In the genomic region with DNA sequence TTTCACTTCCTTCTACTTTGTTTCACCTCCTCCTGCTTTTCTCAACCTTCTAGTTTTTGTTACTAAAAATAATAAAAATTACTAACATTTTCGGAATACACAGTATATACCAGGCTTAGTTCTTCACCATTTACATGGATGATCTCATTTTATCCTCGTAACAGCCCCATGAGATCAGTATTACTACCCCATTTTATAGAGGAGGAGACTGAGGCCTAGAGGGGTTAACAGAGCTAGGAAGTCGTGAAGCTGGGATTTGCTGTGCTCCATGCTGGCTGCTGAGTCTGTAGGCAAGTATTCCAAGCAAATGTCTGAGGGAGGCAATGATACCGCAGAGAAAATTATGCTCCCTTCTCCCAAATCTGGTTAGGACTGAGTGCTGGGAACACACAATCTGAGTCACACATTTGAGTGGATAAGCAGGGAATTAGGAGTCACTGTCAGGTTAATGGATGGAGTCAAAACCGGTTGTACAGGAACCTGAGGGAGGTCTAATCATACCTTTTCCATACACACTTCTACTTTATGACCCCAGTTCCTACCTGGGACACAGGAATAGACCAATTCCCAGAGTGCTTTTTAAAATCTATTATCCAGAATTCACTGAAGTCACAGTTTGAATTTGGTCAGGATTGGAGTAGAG, we compare ENCODE assay signal across 22 cellular contexts. TPM values are rescaled to one million over a fixed set of nuclear protein-coding genes. Genes with fewer than 3 reads are reported as not detected.
DNase-seq lines count a peak whose midpoint lies in the region; ATAC-seq, FAIRE-seq and TF ChIP-seq lines count a peak whose summit lies in the region.
"Had no signal": no experiment of that assay in that cellular context is flagged by ENCODE, and none has a peak within 500 bp of the region (broad histone marks: within the 10 kb centered on the region; RNA-seq: fewer than 3 reads in every experiment).

No MANE protein-coding gene starts in this region.

- H3K4me3 Mint-ChIP-seq in dendritic cell treated with granulocyte-macrophage colony-stimulating factor and Interleukin-4, amounts not matched to agents 40 ng/mL and 50 ng/mL, for 4 days: peak overlapping the region; percentile 73
- H3K4me3 Mint-ChIP-seq in endodermal cell: no peak overlapping the region
- H3K4me3 Mint-ChIP-seq: activated naive CD4-positive, alpha-beta T cell treated with anti-CD3 and anti-CD28 coated beads for 36 hours; activated T-cell treated with anti-CD3 and anti-CD28 coated beads, Interleukin-2, amount 50 U/mL, for 24 hours; stimulated activated naive CD8-positive, alpha-beta T cell treated with anti-CD3 and anti-CD28 coated beads, Interleukin-15, amount 100 ng/mL, for 72 hours had no signal

- H3K36me3 ChIP-seq in HepG2 (replicated peaks in 1 of 2; ENCODE audit: control insufficient read depth in 1 of 2, insufficient read depth in 2 of 2, low read length in 2 of 2) (peaks cover 16 to 60% of the 10 kb centered on the region in 2 experiments; a peak in 4 of 5 replicates), right lobe of liver (peaks cover 0 to 69% (median 10%) of the 10 kb centered on the region in 4 donors), mucosa of descending colon (ENCODE audit: low read depth) (no peaks in the 10 kb centered on the region), thyroid gland (peaks cover 53 to 61% of the 10 kb centered on the region in 2 donors), endodermal cell (ENCODE audit: control insufficient read depth, insufficient read depth, low read length) (peaks cover 88% of the 10 kb centered on the region)

- intact Hi-C loops in HepG2 (cut with micrococcal nuclease; ENCODE audit: unreplicated experiment) (loop anchor here (10.0 kb wide), 1 partner anchor 61 kb away; a partner anchor contains a TSS), right lobe of liver (cut with DNase I) (no loop called here), mucosa of descending colon (cut with DNase I, micrococcal nuclease) (no loop called here), thyroid gland (cut with DNase I) (no loop called here), right cardiac atrium (cut with DNase I) (no loop called here)
- intact Hi-C loops in dendritic cell treated with granulocyte-macrophage colony-stimulating factor and Interleukin-4, amounts not matched to agents 40 ng/mL and 50 ng/mL, for 4 days (cut with micrococcal nuclease): loop anchor here (10.0 kb wide), 1 partner anchor 49 kb away; a partner anchor contains a TSS

- TF ChIP-seq EP300 in HepG2 (IDR thresholded peaks at IDR 0.05; ENCODE audit: low read depth in 2 of 2, low read length in 2 of 2): no peak
- TF ChIP-seq EP300 in HepG2 (CRISPR knock-in tag; IDR thresholded peaks at IDR 0.05; ENCODE audit: borderline replicate concordance): no peak

- H3K27me3 ChIP-seq in HepG2 (ENCODE audit: control insufficient read depth in 1 of 2, insufficient read depth in 2 of 2, low read length in 2 of 2): no peaks in the 10 kb centered on the region
- no peaks in the 10 kb centered on the region for H3K27me3 ChIP-seq in right lobe of liver
- H3K27me3 ChIP-seq in thyroid gland: no peaks in the 10 kb centered on the region
- no peaks in the 10 kb centered on the region for H3K27me3 ChIP-seq in right cardiac atrium (ENCODE audit: control insufficient read depth, insufficient read depth)
- H3K27me3 ChIP-seq in endodermal cell (ENCODE audit: control insufficient read depth, insufficient read depth, low read length, poor library complexity, severe bottlenecking): no peaks in the 10 kb centered on the region
- H3K27me3 ChIP-seq: BLaER1, heart right ventricle, upper lobe of left lung had no signal

- H4K20me1 ChIP-seq in HepG2 (ENCODE audit: insufficient read depth, low read length): no peaks in the 10 kb centered on the region
- H4K20me1 ChIP-seq: BLaER1 had no signal

- H3K4me1 ChIP-seq in HepG2 (ENCODE audit: insufficient read depth, low read length): peaks cover 18% of the 10 kb centered on the region
- peaks cover 0 to 7% (median 0%) of the 10 kb centered on the region in 4 donors for H3K4me1 ChIP-seq in right lobe of liver
- H3K4me1 ChIP-seq in mucosa of descending colon (ENCODE audit: low read depth): peaks cover 21% of the 10 kb centered on the region
- no peaks in the 10 kb centered on the region for H3K4me1 ChIP-seq in thyroid gland
- H3K4me1 ChIP-seq in right cardiac atrium (ENCODE audit: control insufficient read depth, insufficient read depth, low read length): no peaks in the 10 kb centered on the region
- no peaks in the 10 kb centered on the region for H3K4me1 ChIP-seq in endodermal cell (ENCODE audit: control insufficient read depth, insufficient read depth, low read length)
- H3K4me1 ChIP-seq: BLaER1 had no signal

- peak overlapping the region; percentile 84 for H3K27ac Mint-ChIP-seq in dendritic cell treated with granulocyte-macrophage colony-stimulating factor and Interleukin-4, amounts not matched to agents 40 ng/mL and 50 ng/mL, for 4 days
- H3K27ac Mint-ChIP-seq in endodermal cell: no peak overlapping the region
- H3K27ac Mint-ChIP-seq: activated naive CD4-positive, alpha-beta T cell treated with anti-CD3 and anti-CD28 coated beads for 36 hours; activated T-cell treated with anti-CD3 and anti-CD28 coated beads, Interleukin-2, amount 50 U/mL, for 24 hours; stimulated activated naive CD8-positive, alpha-beta T cell treated with anti-CD3 and anti-CD28 coated beads, Interleukin-15, amount 100 ng/mL, for 72 hours had no signal

- H3K79me2 ChIP-seq in HepG2 (ENCODE audit: insufficient read depth, low read length): no peaks in the 10 kb centered on the region

- TF ChIP-seq CTCF in HepG2 (CRISPR knock-in tag; IDR thresholded peaks at IDR 0.05) (no peak), right lobe of liver (IDR thresholded peaks at IDR 0.05) (no peak), mucosa of descending colon (IDR thresholded peaks at IDR 0.05) (no peak), thyroid gland (IDR thresholded peaks at IDR 0.05) (no peak), GM10248 (IDR thresholded peaks at IDR 0.05; ENCODE audit: control extremely low read depth, extremely low read depth, low read depth, missing control alignments) (no peak), endodermal cell (conservative IDR thresholded peaks at IDR 0.05) (no peak)

- no peak overlapping the region for H3K27ac ChIP-seq in HepG2 (ENCODE audit: extremely low read length, insufficient read depth, low read length)
- H3K27ac ChIP-seq in right lobe of liver: no peak overlapping the region
- H3K27ac ChIP-seq in thyroid gland: no peak overlapping the region
- H3K27ac ChIP-seq in right cardiac atrium (ENCODE audit: low read length): no peak overlapping the region
- H3K27ac ChIP-seq in endodermal cell (ENCODE audit: low read depth, low read length): no peak overlapping the region
- H3K27ac ChIP-seq: BLaER1, heart right ventricle had no signal

- no peak for TF ChIP-seq RAD21 in HepG2 (CRISPR knock-in tag; IDR thresholded peaks at IDR 0.05)

- POLR2A ChIA-PET in HepG2 (lab: Yijun Ruan, JAX) (no interaction called here), GM10248 (lab: Yijun Ruan, JAX) (no interaction called here)

- no TSS peak for BruUV-seq in HepG2 (replicated peaks; lab: Mats Ljungman, UMichigan)

- H3K9me3 ChIP-seq in HepG2 (ENCODE audit: low read length) (no peaks in the 10 kb centered on the region), right lobe of liver (no peaks in the 10 kb centered on the region), mucosa of descending colon (no peaks in the 10 kb centered on the region), thyroid gland (no peaks in the 10 kb centered on the region), right cardiac atrium (ENCODE audit: control insufficient read depth, low read length) (no peaks in the 10 kb centered on the region), endodermal cell (ENCODE audit: control insufficient read depth, low read length) (no peaks in the 10 kb centered on the region)
- H3K9me3 ChIP-seq: BLaER1, heart right ventricle, upper lobe of left lung had no signal

- ATAC-seq in HepG2 (no peak), right lobe of liver (no peak), mucosa of descending colon (peak; percentile 71), right cardiac atrium (no peak)
- ATAC-seq: stimulated activated naive CD8-positive, alpha-beta T cell treated with anti-CD3 and anti-CD28 coated beads, Interleukin-15, amount 100 ng/mL, for 72 hours had no signal

- H3K4me1 Mint-ChIP-seq in dendritic cell treated with granulocyte-macrophage colony-stimulating factor and Interleukin-4, amounts not matched to agents 40 ng/mL and 50 ng/mL, for 4 days (ENCODE audit: low read depth): peaks cover 46% of the 10 kb centered on the region
- H3K4me1 Mint-ChIP-seq in endodermal cell: no peaks in the 10 kb centered on the region
- H3K4me1 Mint-ChIP-seq: stimulated activated naive CD8-positive, alpha-beta T cell treated with anti-CD3 and anti-CD28 coated beads, Interleukin-15, amount 100 ng/mL, for 72 hours had no signal

- H3K4me2 ChIP-seq in HepG2 (ENCODE audit: low read depth, low read length): no peak overlapping the region
- H3K4me2 ChIP-seq: BLaER1 had no signal

- no peak for TF ChIP-seq POLR2A in HepG2 (IDR thresholded peaks at IDR 0.05; ENCODE audit: insufficient read depth in 1 of 2, low read depth in 2 of 2, low read length in 2 of 2)
- TF ChIP-seq POLR2A in right lobe of liver (IDR thresholded peaks at IDR 0.05): no peak
- no peak for TF ChIP-seq POLR2A in thyroid gland (IDR thresholded peaks at IDR 0.05)

- in situ Hi-C loops in HepG2 (cut with HindIII; ENCODE audit: extremely low pct_ligation_motif_present, low pct_unique_long_range_greater_than_20kb): no loop called here

- FAIRE-seq in HepG2 (lab: Jason Lieb, UNC): no peak

- CTCF ChIA-PET in HepG2 (lab: Yijun Ruan, JAX; ENCODE audit: low intra/inter-chr PET ratio, low total read pairs): no interaction called here
- CTCF ChIA-PET in GM10248 (lab: Yijun Ruan, JAX): no interaction called here

- WGBS in HepG2 (ENCODE audit: low lambda C conversion rate): 89% methylated on average over 5 of the region's 5 CpGs
- WGBS in right lobe of liver (ENCODE audit: insufficient coverage, low coverage, low lambda C conversion rate, missing lambda C conversion rate): 87% methylated on average over 5 of the region's 5 CpGs
- WGBS in thyroid gland, 2 donors: 88 to 90% methylated on average over 5 of the region's 5 CpGs
- WGBS in right cardiac atrium: 89% methylated on average over 5 of the region's 5 CpGs
- 85 to 91% methylated on average over 2 to 5 of the region's 5 CpGs for WGBS in endodermal cell (ENCODE audit: insufficient coverage in 1 of 2, insufficient read length in 1 of 2), 2 experiments

- H3K27me3 Mint-ChIP-seq in dendritic cell treated with granulocyte-macrophage colony-stimulating factor and Interleukin-4, amounts not matched to agents 40 ng/mL and 50 ng/mL, for 4 days: no peaks in the 10 kb centered on the region
- H3K27me3 Mint-ChIP-seq in endodermal cell (ENCODE audit: insufficient read depth): no peaks in the 10 kb centered on the region
- H3K27me3 Mint-ChIP-seq: activated T-cell treated with anti-CD3 and anti-CD28 coated beads, Interleukin-2, amount 50 U/mL, for 24 hours; stimulated activated naive CD8-positive, alpha-beta T cell treated with anti-CD3 and anti-CD28 coated beads, Interleukin-15, amount 100 ng/mL, for 72 hours had no signal

- no peaks in the 10 kb centered on the region for H3K9me3 Mint-ChIP-seq in dendritic cell treated with granulocyte-macrophage colony-stimulating factor and Interleukin-4, amounts not matched to agents 40 ng/mL and 50 ng/mL, for 4 days
- no peaks in the 10 kb centered on the region for H3K9me3 Mint-ChIP-seq in endodermal cell
- H3K9me3 Mint-ChIP-seq: activated naive CD4-positive, alpha-beta T cell treated with anti-CD3 and anti-CD28 coated beads for 36 hours; activated T-cell treated with anti-CD3 and anti-CD28 coated beads, Interleukin-2, amount 50 U/mL, for 24 hours; stimulated activated naive CD8-positive, alpha-beta T cell treated with anti-CD3 and anti-CD28 coated beads, Interleukin-15, amount 100 ng/mL, for 72 hours had no signal

- no peak for DNase-seq in HepG2 (ENCODE audit: low spot score)
- DNase-seq in right lobe of liver: no peak
- DNase-seq in mucosa of descending colon: peak in 1 of 3 donors; percentile 46
- no peak for DNase-seq in thyroid gland
- DNase-seq in GM10248 (ENCODE audit: extremely low spot score): no peak
- DNase-seq in right cardiac atrium: no peak
- DNase-seq in endodermal cell: no peak
- DNase-seq: ACHN; activated CD4-positive, CD25-positive, alpha-beta regulatory T cell treated with anti-CD3 and anti-CD28 coated beads, Interleukin-2, amount 50 U/mL, for 72 hours; activated naive CD4-positive, alpha-beta T cell treated with anti-CD3 and anti-CD28 coated beads for 36 hours; activated T-cell treated with anti-CD3 and anti-CD28 coated beads, Interleukin-2, amount 50 U/mL, for 24 hours; amniotic stem cell; GOT3; heart right ventricle; left ventricle myocardium superior; NCI-H2081 treated with DMSO at 0.1 percent for 48 hours; NCI-H446 treated with DMSO at 0.1 percent for 48 hours; stimulated activated CD4-positive, alpha-beta T cell treated with anti-CD3 and anti-CD28 coated beads, Interleukin-12 subunit alpha, Interleukin-12 subunit beta, amount 100 ng/mL, for 4 hours; stimulated activated naive CD8-positive, alpha-beta T cell treated with anti-CD3 and anti-CD28 coated beads, Interleukin-15, amount 100 ng/mL, for 72 hours had no signal

- no peak overlapping the region for H3K4me3 ChIP-seq in HepG2 (replicated peaks in 1 of 3; ENCODE audit: insufficient read depth in 1 of 3, low read depth in 2 of 3, low read length in 3 of 3)
- H3K4me3 ChIP-seq in right lobe of liver: no peak overlapping the region
- H3K4me3 ChIP-seq in mucosa of descending colon: no peak overlapping the region
- no peak overlapping the region for H3K4me3 ChIP-seq in thyroid gland (replicated peaks in 1 of 3)
- no peak overlapping the region for H3K4me3 ChIP-seq in right cardiac atrium (ENCODE audit: low read length)
- H3K4me3 ChIP-seq in endodermal cell (ENCODE audit: low read length): no peak overlapping the region
- H3K4me3 ChIP-seq: BLaER1, heart right ventricle, upper lobe of left lung had no signal

- H3K9ac ChIP-seq in HepG2 (ENCODE audit: insufficient read depth, low read depth, low read length) (no peak overlapping the region), endodermal cell (ENCODE audit: extremely low read depth, low read length, poor library complexity, severe bottlenecking) (no peak overlapping the region)
- H3K9ac ChIP-seq: BLaER1 had no signal

- peaks cover 90% of the 10 kb centered on the region for H3K36me3 Mint-ChIP-seq in dendritic cell treated with granulocyte-macrophage colony-stimulating factor and Interleukin-4, amounts not matched to agents 40 ng/mL and 50 ng/mL, for 4 days (ENCODE audit: low read depth)
- H3K36me3 Mint-ChIP-seq in endodermal cell (ENCODE audit: low read depth): peaks cover 67% of the 10 kb centered on the region

- no peak overlapping the region for H2AFZ ChIP-seq in HepG2 (ENCODE audit: low read length)

RNA-seq across cellular contexts. Expression of a gene that starts 51.1 kb away (rescaled TPM):
- total RNA-seq in HepG2 (2016; rRNA removed; fragmentation: Illumina TruSeq; extraction: Trizol): 16.4 and 18.0 TPM in 2 replicates
- 3.4 and 3.6 TPM in 2 replicates for total RNA-seq in HepG2 (2016; cell fraction: cytosol; rRNA removed; fragmentation: Illumina TruSeq; extraction: Trizol; ENCODE audit: low read depth)
- total RNA-seq in HepG2 (2016; cell fraction: insoluble cytoplasmic fraction; rRNA removed; fragmentation: Illumina TruSeq; extraction: Trizol): 15.6 and 15.9 TPM in 2 replicates
- 4.8 and 5.2 TPM in 2 replicates for total RNA-seq in HepG2 (2016; cell fraction: membrane; rRNA removed; fragmentation: Illumina TruSeq; extraction: Trizol)
- 23.2 and 23.5 TPM in 2 replicates for total RNA-seq in HepG2 (2016; cell fraction: nucleus; rRNA removed; fragmentation: Illumina TruSeq; extraction: Trizol)
- 12.4 and 13.6 TPM in 2 replicates for polyA plus RNA-seq in HepG2 (2011; rRNA removed)
- 5.0 and 5.6 TPM in 2 replicates for polyA plus RNA-seq in HepG2 (2011; cell fraction: cytosol; rRNA removed)
- polyA plus RNA-seq in HepG2 (2011; cell fraction: nucleus; rRNA removed): 19.4 and 19.5 TPM in 2 replicates
- 5.7 and 6.8 TPM in 2 replicates for polyA plus RNA-seq in HepG2 (2012)
- 0.43 and 0.49 TPM in 2 replicates for polyA plus RNA-seq in HepG2 (2016; cell fraction: cytosol; fragmentation: Illumina TruSeq; extraction: Trizol; ENCODE audit: low read depth)
- 6.8 and 9.9 TPM in 2 replicates for polyA plus RNA-seq in HepG2 (2016; cell fraction: insoluble cytoplasmic fraction; fragmentation: Illumina TruSeq; extraction: Trizol; ENCODE audit: low read depth)
- polyA plus RNA-seq in HepG2 (2016; cell fraction: membrane; fragmentation: Illumina TruSeq; extraction: Trizol; ENCODE audit: low read depth): 1.2 and 1.4 TPM in 2 replicates
- 11.4 and 12.6 TPM in 2 replicates for polyA plus RNA-seq in HepG2 (2016; cell fraction: nucleus; fragmentation: Illumina TruSeq; extraction: Trizol; ENCODE audit: insufficient read depth, low read depth)
- 39.2 and 58.0 TPM in 2 replicates for polyA minus RNA-seq in HepG2 (2011; rRNA and poly(A)+ RNA removed; ENCODE audit: low replicate concordance)
- 11.1 and 11.2 TPM in 2 replicates for polyA minus RNA-seq in HepG2 (2011; cell fraction: cytosol; rRNA and poly(A)+ RNA removed)
- 52.7 and 79.7 TPM in 2 replicates for polyA minus RNA-seq in HepG2 (2011; cell fraction: nucleus; rRNA and poly(A)+ RNA removed)
- total RNA-seq in right lobe of liver: 10 to 100 TPM in 5 of 6 experiments, 1 to 10 TPM in 1; 8.3 to 14.8 (median 11.3) TPM
- total RNA-seq in mucosa of descending colon: 10 to 100 TPM; 23.4 to 31.7 (median 29.1) TPM
- 10 to 100 TPM; 21.5 to 49.7 (median 37.1) TPM for total RNA-seq in thyroid gland
- 10 to 100 TPM; 13.3 to 17.0 (median 14.6) TPM for total RNA-seq in right cardiac atrium
- 5.2 TPM for polyA plus RNA-seq in right cardiac atrium
- 10 to 100 TPM; 27.4 to 29.4 TPM for total RNA-seq in endodermal cell
- 10.4 TPM for polyA plus RNA-seq in endodermal cell (2013, experiment 1 of 2)
- 9.9 TPM for polyA plus RNA-seq in endodermal cell (2013, experiment 2 of 2)

RNA-seq across cellular contexts. Expression of a gene that starts 54.3 kb away (rescaled TPM):
- total RNA-seq in HepG2 (2016; rRNA removed; fragmentation: Illumina TruSeq; extraction: Trizol): 7.0 and 9.5 TPM in 2 replicates
- 7.0 and 9.9 TPM in 2 replicates for total RNA-seq in HepG2 (2016; cell fraction: cytosol; rRNA removed; fragmentation: Illumina TruSeq; extraction: Trizol; ENCODE audit: low read depth)
- 10.2 and 11.6 TPM in 2 replicates for total RNA-seq in HepG2 (2016; cell fraction: insoluble cytoplasmic fraction; rRNA removed; fragmentation: Illumina TruSeq; extraction: Trizol)
- 3.4 and 4.0 TPM in 2 replicates for total RNA-seq in HepG2 (2016; cell fraction: membrane; rRNA removed; fragmentation: Illumina TruSeq; extraction: Trizol)
- 30.5 and 35.4 TPM in 2 replicates for total RNA-seq in HepG2 (2016; cell fraction: nucleus; rRNA removed; fragmentation: Illumina TruSeq; extraction: Trizol)
- 5.1 and 7.0 TPM in 2 replicates for polyA plus RNA-seq in HepG2 (2011; rRNA removed)
- polyA plus RNA-seq in HepG2 (2011; cell fraction: cytosol; rRNA removed): 3.8 and 5.0 TPM in 2 replicates
- polyA plus RNA-seq in HepG2 (2011; cell fraction: nucleus; rRNA removed): 3.8 and 4.8 TPM in 2 replicates
- 6.9 and 7.4 TPM in 2 replicates for polyA plus RNA-seq in HepG2 (2012)
- 0.51 and 1.1 TPM in 2 replicates for polyA plus RNA-seq in HepG2 (2016; cell fraction: cytosol; fragmentation: Illumina TruSeq; extraction: Trizol; ENCODE audit: low read depth)
- 5.3 and 8.8 TPM in 2 replicates for polyA plus RNA-seq in HepG2 (2016; cell fraction: insoluble cytoplasmic fraction; fragmentation: Illumina TruSeq; extraction: Trizol; ENCODE audit: low read depth)
- 1.3 and 2.0 TPM in 2 replicates for polyA plus RNA-seq in HepG2 (2016; cell fraction: membrane; fragmentation: Illumina TruSeq; extraction: Trizol; ENCODE audit: low read depth)
- 6.7 and 7.8 TPM in 2 replicates for polyA plus RNA-seq in HepG2 (2016; cell fraction: nucleus; fragmentation: Illumina TruSeq; extraction: Trizol; ENCODE audit: insufficient read depth, low read depth)
- polyA minus RNA-seq in HepG2 (2011; rRNA and poly(A)+ RNA removed; ENCODE audit: low replicate concordance): 11.1 and 21.8 TPM in 2 replicates
- 5.6 and 5.9 TPM in 2 replicates for polyA minus RNA-seq in HepG2 (2011; cell fraction: cytosol; rRNA and poly(A)+ RNA removed)
- polyA minus RNA-seq in HepG2 (2011; cell fraction: nucleus; rRNA and poly(A)+ RNA removed): 92.9 and 95.9 TPM in 2 replicates
- total RNA-seq in right lobe of liver: 1 to 10 TPM; 2.7 to 5.8 (median 4.3) TPM
- 10 to 100 TPM; 15.8 to 23.3 (median 20.9) TPM for total RNA-seq in mucosa of descending colon
- total RNA-seq in thyroid gland: 10 to 100 TPM; 14.0 to 16.4 (median 14.8) TPM
- total RNA-seq in right cardiac atrium: 1 to 10 TPM; 3.3 to 5.3 (median 4.1) TPM
- 0.88 TPM for polyA plus RNA-seq in right cardiac atrium
- 10 to 100 TPM; 22.8 to 33.8 TPM for total RNA-seq in endodermal cell
- polyA plus RNA-seq in endodermal cell (2013, experiment 1 of 2): 13.4 TPM
- polyA plus RNA-seq in endodermal cell (2013, experiment 2 of 2): 14.8 TPM

Comparison
In these comparisons a context has a peak if more than half of its experiments do, and no peak if none do; other contexts are left out.
1. intact Hi-C loops: an anchor here in HepG2 (10.0 kb wide) and dendritic cell treated with granulocyte-macrophage colony-stimulating factor and Interleukin-4, amounts not matched to agents 40 ng/mL and 50 ng/mL, for 4 days (10.0 kb wide); none called in right lobe of liver, mucosa of descending colon, thyroid gland and right cardiac atrium.